ENCODE assay signal across 14 cellular contexts in the genomic region with DNA sequence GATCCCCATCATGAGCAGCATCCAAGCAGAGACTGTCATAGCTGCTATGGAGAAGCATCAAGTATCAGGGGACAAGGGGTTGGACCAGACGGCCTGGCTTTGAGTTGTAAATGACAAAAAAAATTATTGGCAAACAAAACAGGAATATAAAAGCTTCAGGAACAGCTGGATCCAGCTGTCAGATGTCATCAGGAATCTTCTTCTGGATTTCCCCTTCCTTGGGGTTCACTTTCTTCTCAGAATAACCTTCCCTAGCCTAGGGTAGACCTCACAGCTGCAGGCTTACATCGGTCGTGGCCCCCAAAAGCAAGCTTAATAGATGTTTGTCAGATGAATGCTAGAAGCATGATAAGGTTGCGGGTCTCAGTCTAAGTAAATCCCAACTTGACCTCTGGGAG. TPM values are rescaled to one million over a fixed set of nuclear protein-coding genes. Genes with fewer than 3 reads are reported as not detected.
DNase-seq lines count a peak whose midpoint lies in the region; ATAC-seq and TF ChIP-seq lines count a peak whose summit lies in the region.
"Had no signal": no experiment of that assay in that cellular context is flagged by ENCODE, and none has a peak within 500 bp of the region (broad histone marks: within the 10 kb centered on the region; RNA-seq: fewer than 3 reads in every experiment).

No MANE protein-coding gene starts in this region.

- DNase-seq in CD4-positive, alpha-beta memory T cell = no peak
- DNase-seq in T-helper 17 cell (no peak), immature natural killer cell (no peak), neural progenitor cell (ENCODE audit: low spot score) (no peak), GM23248 (no peak), NOMO-1 treated with dmso at 0.1 percent for 144 hours (lab: John Stamatoyannopoulos, UW; ENCODE audit: unreplicated experiment) (no peak), cerebellar nuclear complex (lab: John Stamatoyannopoulos, UW) (no peak)
- DNase-seq: AML-193, NCI-H187 had no signal

- H3K9me3 ChIP-seq in CD4-positive, alpha-beta memory T cell (ENCODE audit: control insufficient read depth in 1 of 2, low read length in 2 of 2) = no peaks in the 10 kb centered on the region
- no peaks in the 10 kb centered on the region for H3K9me3 ChIP-seq in T-helper 17 cell (ENCODE audit: control insufficient read depth, low read length, poor library complexity, severe bottlenecking)
- peaks cover 5% of the 10 kb centered on the region for H3K9me3 ChIP-seq in neural progenitor cell (ENCODE audit: low read depth)
- H3K9me3 ChIP-seq in GM23248 (ENCODE audit: low read depth) = no peaks in the 10 kb centered on the region

- H4K20me1 ChIP-seq in neural progenitor cell (ENCODE audit: low read depth) = no peaks in the 10 kb centered on the region
- H4K20me1 ChIP-seq in GM23248 (ENCODE audit: insufficient read depth) = no peaks in the 10 kb centered on the region

- WGBS in GM23248 (ENCODE audit: low coverage in 1 of 2, low lambda C conversion rate in 2 of 2, missing lambda C conversion rate in 2 of 2), 2 experiments = 77 to 90% methylated on average over 4 of the region's 4 CpGs

- no peak overlapping the region for H3K9ac ChIP-seq in neural progenitor cell
- no peak overlapping the region for H3K9ac ChIP-seq in GM23248
- H3K9ac ChIP-seq: KMS-11 had no signal

- H3K4me2 ChIP-seq in neural progenitor cell = no peak overlapping the region
- no peak overlapping the region for H3K4me2 ChIP-seq in GM23248 (ENCODE audit: unreplicated experiment)
- H3K4me2 ChIP-seq: KMS-11 had no signal

- in situ Hi-C loops in GM23248 (cut with MboI) = no loop called here

- peaks cover 13% of the 10 kb centered on the region for H3K4me1 ChIP-seq in CD4-positive, alpha-beta memory T cell (ENCODE audit: insufficient read depth, low read length)
- H3K4me1 ChIP-seq in neural progenitor cell (peaks cover 3% of the 10 kb centered on the region), GM23248 (ENCODE audit: insufficient read depth) (no peaks in the 10 kb centered on the region)

- no peak overlapping the region for H3K27ac ChIP-seq in CD4-positive, alpha-beta memory T cell (ENCODE audit: low read depth, low read length)
- H3K27ac ChIP-seq in neural progenitor cell (no peak overlapping the region), GM23248 (no peak overlapping the region)
- H3K27ac ChIP-seq: HL-60, KMS-11 had no signal

- H3K9me2 ChIP-seq in GM23248 (ENCODE audit: insufficient read depth) = no peaks in the 10 kb centered on the region

- H3K4me1 Mint-ChIP-seq in CD4-positive, alpha-beta memory T cell = peaks cover 8 to 15% (median 10%) of the 10 kb centered on the region in 4 donors
- peaks cover 16% of the 10 kb centered on the region for H3K4me1 Mint-ChIP-seq in T-helper 17 cell
- peaks cover 18 to 22% of the 10 kb centered on the region in 2 donors for H3K4me1 Mint-ChIP-seq in immature natural killer cell
- peaks cover 65% of the 10 kb centered on the region for H3K4me1 Mint-ChIP-seq in neural progenitor cell

- H2AFZ ChIP-seq in neural progenitor cell (replicated peaks) (no peak overlapping the region), GM23248 (no peak overlapping the region)

- no peaks in the 10 kb centered on the region for H3K36me3 ChIP-seq in CD4-positive, alpha-beta memory T cell (ENCODE audit: insufficient read depth, low read length)
- H3K36me3 ChIP-seq in neural progenitor cell (no peaks in the 10 kb centered on the region), GM23248 (ENCODE audit: low read depth) (no peaks in the 10 kb centered on the region)
- H3K36me3 ChIP-seq: MG63 had no signal

- H3K4me3 Mint-ChIP-seq in CD4-positive, alpha-beta memory T cell = no peak overlapping the region
- H3K4me3 Mint-ChIP-seq in T-helper 17 cell (no peak overlapping the region), immature natural killer cell (peak overlapping the region; percentile 42 to 65 (median 56)), neural progenitor cell (no peak overlapping the region)

- ATAC-seq in T-helper 17 cell = no peak
- ATAC-seq in HG03442 (IDR thresholded peaks at IDR 0.05; ENCODE audit: unreplicated experiment) = no peak

- H3K36me3 Mint-ChIP-seq in CD4-positive, alpha-beta memory T cell = no peaks in the 10 kb centered on the region
- H3K36me3 Mint-ChIP-seq in T-helper 17 cell (ENCODE audit: low read depth) (no peaks in the 10 kb centered on the region), immature natural killer cell (no peaks in the 10 kb centered on the region), neural progenitor cell (no peaks in the 10 kb centered on the region)
- H3K36me3 Mint-ChIP-seq: CD4-positive, CD25-positive, alpha-beta regulatory T cell had no signal

- peaks cover 0 to 2% of the 10 kb centered on the region in 2 donors for H3K27me3 Mint-ChIP-seq in CD4-positive, alpha-beta memory T cell
- H3K27me3 Mint-ChIP-seq in T-helper 17 cell (no peaks in the 10 kb centered on the region), immature natural killer cell (ENCODE audit: low read depth in 3 of 3) (peaks cover 11 to 13% (median 12%) of the 10 kb centered on the region in 3 donors), neural progenitor cell (ENCODE audit: insufficient read depth, low read depth) (peaks cover 7% of the 10 kb centered on the region)

- intact Hi-C loops in CD4-positive, alpha-beta memory T cell (cut with micrococcal nuclease) = no loop called here

- H3F3A ChIP-seq in neural progenitor cell (ENCODE audit: low read depth) (peaks cover 6% of the 10 kb centered on the region), GM23248 (ENCODE audit: insufficient read depth) (no peaks in the 10 kb centered on the region)

- POLR2A ChIA-PET in CD4-positive, alpha-beta memory T cell (lab: Charles Lee; ENCODE audit: partially characterized antibody) = no interaction called here

- TF ChIP-seq CTCF in neural progenitor cell (IDR thresholded peaks at IDR 0.05) = no peak

- peak overlapping the region in 5 of 7 donors; percentile 12 to 78 (median 42) for H3K27ac Mint-ChIP-seq in CD4-positive, alpha-beta memory T cell
- H3K27ac Mint-ChIP-seq in T-helper 17 cell (peak overlapping the region; percentile 64), immature natural killer cell (peak overlapping the region; percentile 88 to 95 (median 92)), neural progenitor cell (peak overlapping the region; percentile 46)

- H3K4me3 ChIP-seq in CD4-positive, alpha-beta memory T cell (ENCODE audit: low read length in 2 of 2) = no peak overlapping the region
- H3K4me3 ChIP-seq in neural progenitor cell (no peak overlapping the region), GM23248 (no peak overlapping the region)
- H3K4me3 ChIP-seq: MG63 had no signal

- H3K79me2 ChIP-seq in neural progenitor cell (ENCODE audit: low read depth) = no peaks in the 10 kb centered on the region
- no peaks in the 10 kb centered on the region for H3K79me2 ChIP-seq in GM23248 (ENCODE audit: insufficient read depth)

- peaks cover under 1 to 12% (median 7%) of the 10 kb centered on the region in 8 donors for H3K9me3 Mint-ChIP-seq in CD4-positive, alpha-beta memory T cell
- H3K9me3 Mint-ChIP-seq in immature natural killer cell (peaks cover 0 to 8% (median 4%) of the 10 kb centered on the region in 6 donors), neural progenitor cell (peaks cover 10% of the 10 kb centered on the region)

- no peaks in the 10 kb centered on the region for H3K27me3 ChIP-seq in CD4-positive, alpha-beta memory T cell (ENCODE audit: insufficient read depth, low read length)
- H3K27me3 ChIP-seq in neural progenitor cell (no peaks in the 10 kb centered on the region), GM23248 (replicated peaks; ENCODE audit: insufficient read depth) (no peaks in the 10 kb centered on the region)
- H3K27me3 ChIP-seq: MG63 had no signal

- CTCF ChIA-PET in CD4-positive, alpha-beta memory T cell (lab: Charles Lee; ENCODE audit: partially characterized antibody) = interaction anchor here (1.3 kb wide), 1 partner anchor 18 kb away, joined by 3 read pairs; no protein-coding TSS in a partner anchor

RNA-seq across cellular contexts. Expression of a gene that starts 17.2 kb away (rescaled TPM):
- total RNA-seq in CD4-positive, alpha-beta memory T cell = 10 to 100 TPM; 15.4 to 19.5 TPM
- 1 to 10 TPM in 1 of 2 donors, under 1 TPM in 1; 0.35 to 4.0 TPM for polyA plus RNA-seq in CD4-positive, alpha-beta memory T cell
- total RNA-seq in T-helper 17 cell = 10 to 100 TPM; 18.4 to 18.6 TPM
- polyA plus RNA-seq in immature natural killer cell = 1 to 10 TPM; 1.5 to 6.2 (median 2.0) TPM
- 18.0 and 27.4 TPM in 2 replicates for total RNA-seq in neural progenitor cell (ENCODE audit: low replicate concordance)
- total RNA-seq in GM23248 (2014; rRNA removed; shearing (Covaris generic)) = 9.1 and 17.8 TPM in 2 replicates
- 4.4 and 5.2 TPM in 2 replicates for polyA plus RNA-seq in GM23248 (2016; fragmentation: Nextera tagmentation; extraction: Ambion mirVana)

Comparison
In these comparisons a context has a peak if more than half of its experiments do, and no peak if none do; other contexts are left out.
1. H3K27ac Mint-ChIP-seq: peak in every context shown above with its lines; median percentile 92 in immature natural killer cell; 64 in T-helper 17 cell; 46 in neural progenitor cell; 42 in CD4-positive, alpha-beta memory T cell.
2. H3K4me3 Mint-ChIP-seq: peak in immature natural killer cell (5 of 5); none in CD4-positive, alpha-beta memory T cell (0 of 8), T-helper 17 cell (single experiment) and neural progenitor cell (single experiment).